In the genomic region with DNA sequence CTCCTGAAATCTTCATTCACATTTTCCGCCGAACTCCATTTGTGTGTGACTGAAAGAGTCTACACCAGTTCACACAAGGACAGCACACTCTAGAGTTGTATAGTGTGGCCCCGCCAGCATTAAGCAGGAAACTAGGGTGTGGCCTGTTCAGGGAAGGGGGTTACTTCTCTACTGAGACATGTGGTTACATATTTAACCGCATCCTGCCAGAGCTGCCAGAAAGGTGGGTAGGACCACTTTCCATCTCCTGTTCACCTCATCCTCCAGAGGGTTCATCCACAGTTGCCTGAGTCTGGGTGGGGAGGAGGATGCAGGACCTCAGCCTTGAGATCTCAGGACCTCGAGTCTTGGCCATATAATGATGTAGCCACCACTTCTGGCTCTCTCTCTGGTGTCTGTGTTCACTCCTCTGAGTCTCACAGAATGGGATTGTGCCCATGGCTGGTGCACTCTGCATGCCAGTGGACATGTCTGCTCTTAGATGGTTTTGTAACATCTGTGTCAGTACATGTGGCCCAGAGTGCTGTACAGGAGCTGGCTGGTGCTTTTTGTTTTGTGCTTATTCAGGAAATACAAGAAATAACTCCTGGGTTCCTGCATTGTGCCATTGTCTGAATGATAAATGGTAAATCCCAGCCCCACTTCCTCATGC, we compare ENCODE assay signal across 8 cellular contexts. TPM values are rescaled to one million over a fixed set of nuclear protein-coding genes. Genes with fewer than 3 reads are reported as not detected.
DNase-seq lines count a peak whose midpoint lies in the region; ATAC-seq and TF ChIP-seq lines count a peak whose summit lies in the region.

No MANE protein-coding gene starts in this region.

- H3K27ac ChIP-seq in SU-DHL-6 (ENCODE audit: low read depth, low read length): peak overlapping the region; percentile 90

- H3K9ac ChIP-seq in SU-DHL-6 (ENCODE audit: low read length): peak overlapping the region; percentile 48

- ATAC-seq in GM18511 (IDR thresholded peaks at IDR 0.05; ENCODE audit: unreplicated experiment) (peak; percentile 90), HG02870 (IDR thresholded peaks at IDR 0.05; ENCODE audit: unreplicated experiment) (peak; percentile 75)
- ATAC-seq in activated naive CD4-positive, alpha-beta T cell treated with anti-CD3 and anti-CD28 coated beads, Interleukin-2, amount 50 U/mL, for 72 hours: peak; percentile 94 to 96

- H3K27me3 Mint-ChIP-seq in progenitor cell of endocrine pancreas: no peaks in the 10 kb centered on the region

- DNase-seq in activated naive CD4-positive, alpha-beta T cell treated with anti-CD3 and anti-CD28 coated beads, Interleukin-2, amount 50 U/mL, for 72 hours (ENCODE audit: low spot score in 2 of 2): peak; percentile 55 to 69
- DNase-seq in stimulated activated CD8-positive, alpha-beta memory T cell treated with anti-CD3 and anti-CD28 coated beads, Interleukin-15, amount 100 ng/mL, for 48 hours (ENCODE audit: low read depth in 2 of 2): peak; percentile 59 to 62
- DNase-seq in NCI-H2196 (lab: John Stamatoyannopoulos, UW; ENCODE audit: unreplicated experiment): no peak
- no peak for DNase-seq in NCI-H1930 (lab: John Stamatoyannopoulos, UW)
- no peak for DNase-seq in progenitor cell of endocrine pancreas (ENCODE audit: low spot score, unreplicated experiment)

- TF ChIP-seq CTCF in SU-DHL-6 (IDR thresholded peaks at IDR 0.05; ENCODE audit: insufficient read depth, low read length, poor library complexity, severe bottlenecking) (no peak), progenitor cell of endocrine pancreas (IDR thresholded peaks at IDR 0.05; ENCODE audit: unreplicated experiment) (no peak)

- peak overlapping the region; percentile 63 for H3K4me2 ChIP-seq in SU-DHL-6 (ENCODE audit: low read depth, low read length, poor library complexity, severe bottlenecking)

- peaks cover 4 to 44% of the 10 kb centered on the region in 2 donors for H3K36me3 Mint-ChIP-seq in activated naive CD4-positive, alpha-beta T cell treated with anti-CD3 and anti-CD28 coated beads, Interleukin-2, amount 50 U/mL, for 72 hours
- H3K36me3 Mint-ChIP-seq in progenitor cell of endocrine pancreas (ENCODE audit: insufficient read depth): no peaks in the 10 kb centered on the region

- no peak overlapping the region for H2AFZ ChIP-seq in SU-DHL-6 (ENCODE audit: low read depth, low read length, severe bottlenecking)

- no peaks in the 10 kb centered on the region for H3K79me2 ChIP-seq in SU-DHL-6 (ENCODE audit: insufficient read depth, low read length)

- H3K9me3 Mint-ChIP-seq in activated naive CD4-positive, alpha-beta T cell treated with anti-CD3 and anti-CD28 coated beads, Interleukin-2, amount 50 U/mL, for 72 hours: peaks cover 0 to 13% of the 10 kb centered on the region in 2 donors
- peaks cover 10% of the 10 kb centered on the region for H3K9me3 Mint-ChIP-seq in progenitor cell of endocrine pancreas (ENCODE audit: low read depth)

- H4K20me1 ChIP-seq in SU-DHL-6 (ENCODE audit: low read depth, low read length): no peaks in the 10 kb centered on the region

- H3K27ac Mint-ChIP-seq in activated naive CD4-positive, alpha-beta T cell treated with anti-CD3 and anti-CD28 coated beads, Interleukin-2, amount 50 U/mL, for 72 hours: peak overlapping the region; percentile 74 to 76
- no peak overlapping the region for H3K27ac Mint-ChIP-seq in progenitor cell of endocrine pancreas

- no peaks in the 10 kb centered on the region for H3K4me1 Mint-ChIP-seq in progenitor cell of endocrine pancreas (ENCODE audit: low read depth)

- H3K27me3 ChIP-seq in SU-DHL-6 (ENCODE audit: low read length): no peaks in the 10 kb centered on the region

- peak overlapping the region; percentile 26 for H3K4me3 ChIP-seq in SU-DHL-6 (ENCODE audit: insufficient read depth, low read length, poor library complexity, severe bottlenecking)

- H3F3A ChIP-seq in SU-DHL-6 (ENCODE audit: insufficient read depth): peaks cover 33% of the 10 kb centered on the region

- H3K36me3 ChIP-seq in SU-DHL-6 (ENCODE audit: low read length): no peaks in the 10 kb centered on the region

- H3K9me3 ChIP-seq in SU-DHL-6 (ENCODE audit: insufficient read depth, low read length): no peaks in the 10 kb centered on the region

- H3K9me2 ChIP-seq in SU-DHL-6 (replicated peaks; ENCODE audit: insufficient read depth, low read length): no peaks in the 10 kb centered on the region

- H3K4me3 Mint-ChIP-seq in progenitor cell of endocrine pancreas (ENCODE audit: low read depth): no peak overlapping the region

RNA-seq across cellular contexts. Expression of gene SP140L, which starts 7.7 kb away (rescaled TPM):
- 10 to 100 TPM; 52.8 to 71.2 TPM for total RNA-seq in activated naive CD4-positive, alpha-beta T cell treated with anti-CD3 and anti-CD28 coated beads, Interleukin-2, amount 50 U/mL, for 72 hours
- total RNA-seq in progenitor cell of endocrine pancreas: 2.7 and 3.4 TPM in 2 replicates

Comparison
In these comparisons a context has a peak if more than half of its experiments do, and no peak if none do; other contexts are left out.
1. DNase-seq: peak in activated naive CD4-positive, alpha-beta T cell treated with anti-CD3 and anti-CD28 coated beads, Interleukin-2, amount 50 U/mL, for 72 hours (2 of 2) and stimulated activated CD8-positive, alpha-beta memory T cell treated with anti-CD3 and anti-CD28 coated beads, Interleukin-15, amount 100 ng/mL, for 48 hours (2 of 2); none in NCI-H2196 (single experiment), NCI-H1930 (0 of 2) and progenitor cell of endocrine pancreas (single experiment).
2. RNA of gene SP140L, which starts 7.7 kb away (total RNA-seq): 52.8 to 71.2 TPM in activated naive CD4-positive, alpha-beta T cell treated with anti-CD3 and anti-CD28 coated beads, Interleukin-2, amount 50 U/mL, for 72 hours; 2.7 to 3.4 TPM in progenitor cell of endocrine pancreas; every median in the first group is over 10 times any median in the second.
3. Peak in every context shown above with its lines, with median percentiles within 50 percentile points of each other: ATAC-seq.